8 cellular contexts compared by ENCODE assay signal in genomic region chr2:9656270-9656766, GRCh38. TPM values are rescaled to one million over a fixed set of nuclear protein-coding genes. Genes with fewer than 3 reads are reported as not detected.
DNase-seq lines count a peak whose midpoint lies in the region; ATAC-seq and TF ChIP-seq lines count a peak whose summit lies in the region.

No MANE protein-coding gene starts in this region.

- TF ChIP-seq EP300 in esophagus muscularis mucosa (IDR thresholded peaks at IDR 0.05), result no peak

- TF ChIP-seq CTCF in MCF 10A (IDR thresholded peaks at IDR 0.05; ENCODE audit: unreplicated experiment) (no peak), breast epithelium (IDR thresholded peaks at IDR 0.05) (no peak), cardiac fibroblast (IDR thresholded peaks at IDR 0.05; ENCODE audit: low read depth, low read length) (no peak), esophagus muscularis mucosa (IDR thresholded peaks at IDR 0.05) (no peak)

- H3K4me3 ChIP-seq in breast epithelium (no peak overlapping the region), cardiac fibroblast (replicated peaks in 1 of 2; ENCODE audit: low read depth in 2 of 2, low read length in 2 of 2) (no peak overlapping the region), esophagus muscularis mucosa (no peak overlapping the region)

- H3K4me1 ChIP-seq in breast epithelium, result no peaks in the 10 kb centered on the region
- H3K4me1 ChIP-seq in esophagus muscularis mucosa, result no peaks in the 10 kb centered on the region

- H3K27ac ChIP-seq in breast epithelium (no peak overlapping the region), esophagus muscularis mucosa (replicated peaks in 1 of 4) (no peak overlapping the region)

- intact Hi-C loops in MCF 10A (cut with micrococcal nuclease), result no loop called here
- intact Hi-C loops in breast epithelium (cut with DNase I; ENCODE audit: low total_unique reads), result no loop called here
- intact Hi-C loops in esophagus muscularis mucosa (cut with DNase I), result no loop called here

- no peaks in the 10 kb centered on the region for H3K36me3 Mint-ChIP-seq in MCF 10A (ENCODE audit: insufficient read depth, unreplicated experiment)

- H3K27me3 ChIP-seq in breast epithelium (no peaks in the 10 kb centered on the region), esophagus muscularis mucosa (no peaks in the 10 kb centered on the region)

- CTCF ChIA-PET in MCF 10A (lab: Yijun Ruan, JAX), result interaction anchor here (0.6 to 1.1 kb wide), 2 partner anchors 13 to 27 kb away, joined by 3 to 4 read pairs; no protein-coding TSS in a partner anchor

- DNase-seq in MCF 10A (ENCODE audit: unreplicated experiment) (peak; percentile 92), breast epithelium (ENCODE audit: low spot score in 2 of 2) (no peak), T-helper 22 cell (ENCODE audit: low read depth) (peak; percentile 50), cardiac fibroblast (ENCODE audit: low read depth in 2 of 2) (peak; percentile 82 to 97), esophagus muscularis mucosa (ENCODE audit: extremely low spot score) (no peak), HuH-7 (ENCODE audit: low spot score) (no peak)
- peak; percentile 7 to 10 for DNase-seq in stimulated activated CD4-positive, alpha-beta T cell treated with anti-CD3 and anti-CD28 coated beads, Interleukin-1b, Interleukin-23, amount 100 ng/mL, for 1 hour (ENCODE audit: low read depth in 2 of 2)

- no peak overlapping the region for H3K4me3 Mint-ChIP-seq in MCF 10A (ENCODE audit: unreplicated experiment)

- peak; percentile 86 for ATAC-seq in HG03139 (IDR thresholded peaks at IDR 0.05; ENCODE audit: unreplicated experiment)

- BruUV-seq in MCF 10A (replicated peaks; lab: Mats Ljungman, UMichigan), result no TSS peak

- WGBS in esophagus muscularis mucosa, result 85% methylated on average over 11 of the region's 11 CpGs

- TF ChIP-seq POLR2A in breast epithelium (IDR thresholded peaks at IDR 0.05) (no peak), esophagus muscularis mucosa (IDR thresholded peaks at IDR 0.05; ENCODE audit: low read depth) (no peak)

- H3K27ac Mint-ChIP-seq in MCF 10A (ENCODE audit: low read depth, unreplicated experiment), result peak overlapping the region; percentile 25

- POLR2A ChIA-PET in MCF 10A (lab: Yijun Ruan, JAX), result interaction anchor here (0.6 to 2.8 kb wide), 5 partner anchors 9 to 101 kb away, joined by 3 to 32 read pairs (median 9); partner anchors contain the start of genes ADAM17 and YWHAQ

- H3K9me3 ChIP-seq in breast epithelium (no peaks in the 10 kb centered on the region), esophagus muscularis mucosa (no peaks in the 10 kb centered on the region)

- no peaks in the 10 kb centered on the region for H3K36me3 ChIP-seq in breast epithelium
- H3K36me3 ChIP-seq in esophagus muscularis mucosa, result no peaks in the 10 kb centered on the region

- H3K9me3 Mint-ChIP-seq in MCF 10A (ENCODE audit: unreplicated experiment), result peaks cover 8% of the 10 kb centered on the region

- peaks cover 13% of the 10 kb centered on the region for H3K27me3 Mint-ChIP-seq in MCF 10A (ENCODE audit: insufficient read depth, unreplicated experiment)

- peaks cover 43% of the 10 kb centered on the region for H3K4me1 Mint-ChIP-seq in MCF 10A (ENCODE audit: insufficient read depth, unreplicated experiment)

RNA-seq across cellular contexts. Expression of gene YWHAQ, which starts 25.5 kb away (rescaled TPM):
- total RNA-seq in MCF 10A (2022) (239 TPM in 2 replicates), breast epithelium (100 to 1,000 TPM; 176 to 226 (median 186) TPM), esophagus muscularis mucosa (100 to 1,000 TPM; 223 to 239 (median 230) TPM)

Comparison
In these comparisons a context has a peak if more than half of its experiments do, and no peak if none do; other contexts are left out.
1. DNase-seq: peak in MCF 10A (single experiment), T-helper 22 cell (single experiment), cardiac fibroblast (2 of 2) and stimulated activated CD4-positive, alpha-beta T cell treated with anti-CD3 and anti-CD28 coated beads, Interleukin-1b, Interleukin-23, amount 100 ng/mL, for 1 hour (2 of 2); none in breast epithelium (0 of 2), esophagus muscularis mucosa (single experiment) and HuH-7 (single experiment).